1 cellular context compared by ENCODE assay signal in the genomic region with DNA sequence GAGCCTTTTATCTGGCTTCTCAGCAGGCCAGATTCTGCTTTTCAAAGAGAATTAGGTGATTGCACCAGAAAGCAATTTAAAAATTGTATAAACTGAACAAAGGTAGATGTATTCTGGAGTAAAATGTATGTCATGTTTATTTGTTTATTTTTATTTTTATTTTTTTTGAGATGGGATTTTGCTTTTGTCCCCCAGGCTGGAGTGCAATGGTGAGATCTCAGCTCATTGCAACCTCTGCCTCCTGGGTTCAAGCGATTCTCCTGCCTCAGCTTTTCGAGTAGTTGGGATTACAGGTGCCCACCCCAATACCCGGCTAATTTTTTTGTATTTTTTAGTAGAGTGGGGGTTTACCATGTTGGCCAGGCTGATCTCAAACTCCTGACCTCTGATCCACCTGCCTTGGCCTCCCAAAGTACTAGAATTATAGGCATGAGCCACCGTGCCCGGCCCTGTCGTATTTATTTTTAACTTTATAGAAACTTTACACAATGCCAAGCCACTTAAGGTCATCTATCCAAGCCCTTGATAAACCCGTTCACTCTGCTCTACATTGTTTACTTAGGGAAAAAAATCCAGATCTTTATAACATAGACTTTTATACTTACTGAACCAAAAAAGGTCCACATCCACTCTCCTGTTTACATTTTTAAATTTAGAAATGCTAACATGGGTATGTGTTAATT.
TF ChIP-seq lines count a peak whose summit lies in the region.

No MANE protein-coding gene starts in this region.

TF ChIP-seq in HepG2, 621 proteins besides CTCF, POLR2A, EP300 and RAD21:
- no peak for TF ChIP-seq ZNF337 (CRISPR knock-in tag; IDR thresholded peaks at IDR 0.05; ENCODE audit: borderline replicate concordance, low read depth)
- TF ChIP-seq FOXJ3 (CRISPR knock-in tag; IDR thresholded peaks at IDR 0.05; ENCODE audit: borderline replicate concordance) = 0 out of 2 replicates have a peak, but pooled peaks have one; percentile 18
